8 cellular contexts compared by ENCODE assay signal in genomic region chr22:41966607-41967240, GRCh38. TPM values are rescaled to one million over a fixed set of nuclear protein-coding genes. Genes with fewer than 3 reads are reported as not detected.
DNase-seq lines count a peak whose midpoint lies in the region; ATAC-seq, FAIRE-seq and TF ChIP-seq lines count a peak whose summit lies in the region.

No MANE protein-coding gene starts in this region.

- no peak for TF ChIP-seq POLR2A in GM12891 (IDR thresholded peaks at IDR 0.05; ENCODE audit: low read depth, low read length)

- no peak overlapping the region for H3K4me3 ChIP-seq in heart right ventricle

- intact Hi-C loops in heart right ventricle (cut with DNase I) = loop anchor here in 9 of 10 donors (5.0 to 10.0 kb wide), 8 partner anchors 146 to 508 kb away; partner anchors contain the start of gene NFAM1 (in 3 of the 9)

- ATAC-seq in heart right ventricle (peak; percentile 16 to 58 (median 40)), HG02763 (IDR thresholded peaks at IDR 0.05; ENCODE audit: unreplicated experiment) (no peak)

- DNase-seq in CD1c-positive myeloid dendritic cell (ENCODE audit: extremely low spot score) (peak; percentile 79), GM12891 (ENCODE audit: insufficient read length, low spot score) (peak; percentile 49), NOMO-1 treated with DMSO at 0.1 percent for 48 hours (lab: John Stamatoyannopoulos, UW; ENCODE audit: unreplicated experiment) (peak; percentile 81), heart right ventricle (no peak), putamen (ENCODE audit: low spot score) (peak; percentile 64), NCI-H187 (lab: John Stamatoyannopoulos, UW) (no peak)
- DNase-seq in activated naive CD4-positive, alpha-beta T cell treated with anti-CD3 and anti-CD28 coated beads, Interleukin-2, amount 50 U/mL, for 16 hours = peak; percentile 35

- peak in 8 of 9 donors; percentile 22 to 56 (median 37) for TF ChIP-seq CTCF in heart right ventricle (IDR thresholded peaks at IDR 0.05)

- WGBS in heart right ventricle, 2 donors = 35 to 43% methylated on average over 8 of the region's 8 CpGs

- FAIRE-seq in GM12891 (lab: Jason Lieb, UNC) = peak; percentile 87

- H3K4me1 ChIP-seq in heart right ventricle = no peaks in the 10 kb centered on the region

- H3K36me3 ChIP-seq in heart right ventricle = no peaks in the 10 kb centered on the region

- H3K9me3 ChIP-seq in heart right ventricle = no peaks in the 10 kb centered on the region

- H3K27me3 ChIP-seq in heart right ventricle = peaks cover 0 to 19% (median 8%) of the 10 kb centered on the region in 7 donors

- no peak overlapping the region for H3K27ac ChIP-seq in heart right ventricle

TF ChIP-seq in GM12891, 5 proteins besides CTCF, POLR2A, EP300 and RAD21:
- TF ChIP-seq PAX5 (IDR thresholded peaks at IDR 0.05; ENCODE audit: insufficient read depth, low read length, severe bottlenecking) (no peak), SPI1 (IDR thresholded peaks at IDR 0.05; ENCODE audit: low read depth, low read length) (no peak), POLR2AphosphoS5 (IDR thresholded peaks at IDR 0.05; ENCODE audit: low read depth, low read length) (no peak), POU2F2 (IDR thresholded peaks at IDR 0.05; ENCODE audit: low read depth, low read length) (no peak), TAF1 (IDR thresholded peaks at IDR 0.05; ENCODE audit: low read depth, low read length) (no peak)

RNA-seq across cellular contexts. Expression of gene SEPTIN3, which starts 2.5 kb away (rescaled TPM):
- 0.71 TPM for polyA plus RNA-seq in GM12891 (2012; ENCODE audit: low read depth, missing spikeins)
- total RNA-seq in heart right ventricle = under 1 TPM in 4 of 10 donors, not detected in 6; 0.06 to 0.44 (median 0.10) TPM
- under 1 TPM; 0.03 to 0.22 TPM for polyA plus RNA-seq in heart right ventricle

RNA-seq across cellular contexts. Expression of gene CENPM, which starts 19.8 kb away (rescaled TPM):
- polyA plus RNA-seq in GM12891 (2012; ENCODE audit: low read depth, missing spikeins) = 45.1 TPM
- 1 to 10 TPM in 1 of 10 donors, under 1 TPM in 5, not detected in 4; 0.34 to 3.5 (median 0.66) TPM for total RNA-seq in heart right ventricle
- 1 to 10 TPM; 1.0 to 1.7 TPM for polyA plus RNA-seq in heart right ventricle

RNA-seq across cellular contexts. Expression of gene WBP2NL, which starts 31.9 kb away (rescaled TPM):
- polyA plus RNA-seq in GM12891 (2012; ENCODE audit: low read depth, missing spikeins) = 0.23 TPM
- under 1 TPM in 5 of 10 donors, not detected in 5; 0.09 to 0.81 (median 0.21) TPM for total RNA-seq in heart right ventricle
- under 1 TPM; 0.12 to 0.66 TPM for polyA plus RNA-seq in heart right ventricle

RNA-seq across cellular contexts. Expression of gene TNFRSF13C, which starts 40.1 kb away (rescaled TPM):
- polyA plus RNA-seq in GM12891 (2012; ENCODE audit: low read depth, missing spikeins) = 29.1 TPM
- total RNA-seq in heart right ventricle = under 1 TPM; 0.24 to 0.77 (median 0.48) TPM
- under 1 TPM; 0.03 to 0.44 TPM for polyA plus RNA-seq in heart right ventricle

Comparison
In these comparisons a context has a peak if more than half of its experiments do, and no peak if none do; other contexts are left out.
1. DNase-seq: peak in CD1c-positive myeloid dendritic cell (single experiment), GM12891 (single experiment), NOMO-1 treated with DMSO at 0.1 percent for 48 hours (single experiment), activated naive CD4-positive, alpha-beta T cell treated with anti-CD3 and anti-CD28 coated beads, Interleukin-2, amount 50 U/mL, for 16 hours (single experiment) and putamen (single experiment); none in heart right ventricle (0 of 2) and NCI-H187 (0 of 2).